In the genomic region with DNA sequence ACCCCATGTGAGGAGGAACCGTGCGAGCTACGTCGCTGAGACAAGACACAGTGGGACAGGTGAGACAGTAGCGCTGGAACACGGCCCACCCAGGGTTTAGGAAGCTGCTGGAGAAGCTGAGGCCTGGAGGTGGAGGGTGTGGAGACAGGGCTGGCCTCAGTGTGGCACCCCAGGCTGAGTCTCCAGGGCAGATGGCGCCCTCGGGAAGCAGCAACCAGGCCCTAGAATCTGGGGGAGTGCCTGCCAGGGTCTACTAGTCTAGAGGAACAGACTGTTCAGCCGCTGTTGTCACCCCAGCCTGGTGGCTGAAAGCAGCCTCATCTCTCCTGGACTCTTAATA, we compare ENCODE assay signal across 1 cellular context.
TF ChIP-seq lines count a peak whose summit lies in the region.

No MANE protein-coding gene starts in this region.

TF ChIP-seq in SK-N-SH treated with all-trans-retinoic acid at 6 μM for 48 hours, 23 proteins besides CTCF, POLR2A, EP300 and RAD21 (continued from another document):
- TF ChIP-seq, protein P1, sequence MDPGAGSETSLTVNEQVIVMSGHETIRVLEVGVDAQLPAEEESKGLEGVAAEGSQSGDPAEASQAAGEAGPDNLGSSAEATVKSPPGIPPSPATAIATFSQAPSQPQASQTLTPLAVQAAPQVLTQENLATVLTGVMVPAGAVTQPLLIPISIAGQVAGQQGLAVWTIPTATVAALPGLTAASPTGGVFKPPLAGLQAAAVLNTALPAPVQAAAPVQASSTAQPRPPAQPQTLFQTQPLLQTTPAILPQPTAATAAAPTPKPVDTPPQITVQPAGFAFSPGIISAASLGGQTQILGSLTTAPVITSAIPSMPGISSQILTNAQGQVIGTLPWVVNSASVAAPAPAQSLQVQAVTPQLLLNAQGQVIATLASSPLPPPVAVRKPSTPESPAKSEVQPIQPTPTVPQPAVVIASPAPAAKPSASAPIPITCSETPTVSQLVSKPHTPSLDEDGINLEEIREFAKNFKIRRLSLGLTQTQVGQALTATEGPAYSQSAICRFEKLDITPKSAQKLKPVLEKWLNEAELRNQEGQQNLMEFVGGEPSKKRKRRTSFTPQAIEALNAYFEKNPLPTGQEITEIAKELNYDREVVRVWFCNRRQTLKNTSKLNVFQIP (CRISPR knock-in tag; IDR thresholded peaks at IDR 0.05; ENCODE audit: borderline replicate concordance, low read depth): no peak
- TF ChIP-seq ZNF70 (CRISPR knock-in tag; IDR thresholded peaks at IDR 0.05) (no peak), TOX (CRISPR knock-in tag; IDR thresholded peaks at IDR 0.05; ENCODE audit: borderline replicate concordance) (no peak), ISL1 (CRISPR knock-in tag; IDR thresholded peaks at IDR 0.05) (no peak), ZFP30 (CRISPR knock-in tag; IDR thresholded peaks at IDR 0.05) (no peak), ARNTL (CRISPR knock-in tag; IDR thresholded peaks at IDR 0.05; ENCODE audit: borderline replicate concordance, low read depth) (no peak), ZNF565 (CRISPR knock-in tag; conservative IDR thresholded peaks at IDR 0.05; ENCODE audit: low read depth) (no peak), GLIS3 (CRISPR knock-in tag; IDR thresholded peaks at IDR 0.05) (no peak), PPARA (CRISPR knock-in tag; IDR thresholded peaks at IDR 0.05; ENCODE audit: borderline replicate concordance) (no peak), ZFP3 (CRISPR knock-in tag; IDR thresholded peaks at IDR 0.05) (no peak), ZC3H10 (CRISPR knock-in tag; IDR thresholded peaks at IDR 0.05) (no peak), CSDC2 (CRISPR knock-in tag; IDR thresholded peaks at IDR 0.05) (no peak)
- TF ChIP-seq, protein P2, sequence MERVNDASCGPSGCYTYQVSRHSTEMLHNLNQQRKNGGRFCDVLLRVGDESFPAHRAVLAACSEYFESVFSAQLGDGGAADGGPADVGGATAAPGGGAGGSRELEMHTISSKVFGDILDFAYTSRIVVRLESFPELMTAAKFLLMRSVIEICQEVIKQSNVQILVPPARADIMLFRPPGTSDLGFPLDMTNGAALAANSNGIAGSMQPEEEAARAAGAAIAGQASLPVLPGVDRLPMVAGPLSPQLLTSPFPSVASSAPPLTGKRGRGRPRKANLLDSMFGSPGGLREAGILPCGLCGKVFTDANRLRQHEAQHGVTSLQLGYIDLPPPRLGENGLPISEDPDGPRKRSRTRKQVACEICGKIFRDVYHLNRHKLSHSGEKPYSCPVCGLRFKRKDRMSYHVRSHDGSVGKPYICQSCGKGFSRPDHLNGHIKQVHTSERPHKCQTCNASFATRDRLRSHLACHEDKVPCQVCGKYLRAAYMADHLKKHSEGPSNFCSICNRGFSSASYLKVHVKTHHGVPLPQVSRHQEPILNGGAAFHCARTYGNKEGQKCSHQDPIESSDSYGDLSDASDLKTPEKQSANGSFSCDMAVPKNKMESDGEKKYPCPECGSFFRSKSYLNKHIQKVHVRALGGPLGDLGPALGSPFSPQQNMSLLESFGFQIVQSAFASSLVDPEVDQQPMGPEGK (CRISPR knock-in tag; IDR thresholded peaks at IDR 0.05; ENCODE audit: borderline replicate concordance): no peak
- TF ChIP-seq, protein P3, sequence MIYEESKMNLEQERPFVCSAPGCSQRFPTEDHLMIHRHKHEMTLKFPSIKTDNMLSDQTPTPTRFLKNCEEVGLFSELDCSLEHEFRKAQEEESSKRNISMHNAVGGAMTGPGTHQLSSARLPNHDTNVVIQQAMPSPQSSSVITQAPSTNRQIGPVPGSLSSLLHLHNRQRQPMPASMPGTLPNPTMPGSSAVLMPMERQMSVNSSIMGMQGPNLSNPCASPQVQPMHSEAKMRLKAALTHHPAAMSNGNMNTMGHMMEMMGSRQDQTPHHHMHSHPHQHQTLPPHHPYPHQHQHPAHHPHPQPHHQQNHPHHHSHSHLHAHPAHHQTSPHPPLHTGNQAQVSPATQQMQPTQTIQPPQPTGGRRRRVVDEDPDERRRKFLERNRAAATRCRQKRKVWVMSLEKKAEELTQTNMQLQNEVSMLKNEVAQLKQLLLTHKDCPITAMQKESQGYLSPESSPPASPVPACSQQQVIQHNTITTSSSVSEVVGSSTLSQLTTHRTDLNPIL (CRISPR knock-in tag; IDR thresholded peaks at IDR 0.05; ENCODE audit: low read depth): no peak
